8 cellular contexts compared by ENCODE assay signal in genomic region chr19:40800339-40800996, GRCh38. TPM values are rescaled to one million over a fixed set of nuclear protein-coding genes. Genes with fewer than 3 reads are reported as not detected.
DNase-seq lines count a peak whose midpoint lies in the region; ATAC-seq and TF ChIP-seq lines count a peak whose summit lies in the region.

No MANE protein-coding gene starts in this region.

- TF ChIP-seq POLR2A in suprapubic skin (IDR thresholded peaks at IDR 0.05): no peak

- DNase-seq in T-helper 1 cell (no peak), kidney epithelial cell (ENCODE audit: low read depth) (no peak), suprapubic skin (ENCODE audit: low spot score in 2 of 2) (no peak), NCI-H526 (lab: John Stamatoyannopoulos, UW) (no peak), NCI-H2171 (lab: John Stamatoyannopoulos, UW) (no peak)
- no peak for DNase-seq in activated naive CD8-positive, alpha-beta T cell treated with anti-CD3 and anti-CD28 coated beads, Interleukin-2, amount 50 U/mL, for 24 hours
- no peak for DNase-seq in stimulated activated CD4-positive, alpha-beta T cell treated with anti-CD3 and anti-CD28 coated beads, Interleukin-15, amount 100 ng/mL, for 24 hours

- TF ChIP-seq EP300 in suprapubic skin (IDR thresholded peaks at IDR 0.05): no peak

- peak overlapping the region; percentile 96 for H3K4me3 Mint-ChIP-seq in T-helper 1 cell treated with Interleukin-12 subunit alpha and Interleukin-12 subunit beta and Interleukin-4 antibody, amounts not matched to agents 30 μg/mL and 1 μg/mL, for 36 hours
- H3K4me3 Mint-ChIP-seq in activated naive CD8-positive, alpha-beta T cell treated with anti-CD3 and anti-CD28 coated beads, Interleukin-2, amount 50 U/mL, for 24 hours: peak overlapping the region; percentile 90

- H3K4me3 ChIP-seq in kidney epithelial cell (ENCODE audit: low read depth, low read length) (peak overlapping the region; percentile 98), suprapubic skin (peak overlapping the region; percentile 97)

- H3K36me3 ChIP-seq in kidney epithelial cell (ENCODE audit: control insufficient read depth, insufficient read depth, low read length) (peaks cover 3% of the 10 kb centered on the region), suprapubic skin (peaks cover 8% of the 10 kb centered on the region)

- no peaks in the 10 kb centered on the region for H3K9me3 Mint-ChIP-seq in T-helper 1 cell treated with Interleukin-12 subunit alpha and Interleukin-12 subunit beta and Interleukin-4 antibody, amounts not matched to agents 30 μg/mL and 1 μg/mL, for 36 hours
- no peaks in the 10 kb centered on the region for H3K9me3 Mint-ChIP-seq in activated naive CD8-positive, alpha-beta T cell treated with anti-CD3 and anti-CD28 coated beads, Interleukin-2, amount 50 U/mL, for 24 hours

- peaks cover 66% of the 10 kb centered on the region for H3K4me1 ChIP-seq in suprapubic skin

- no peaks in the 10 kb centered on the region for H3K9me3 ChIP-seq in suprapubic skin

- TF ChIP-seq CTCF in kidney epithelial cell (IDR thresholded peaks at IDR 0.05; ENCODE audit: insufficient read depth, low read length, poor library complexity, severe bottlenecking): no peak
- TF ChIP-seq CTCF in suprapubic skin (IDR thresholded peaks at IDR 0.05): no peak

- no peaks in the 10 kb centered on the region for H3K27me3 Mint-ChIP-seq in T-helper 1 cell treated with Interleukin-12 subunit alpha and Interleukin-12 subunit beta and Interleukin-4 antibody, amounts not matched to agents 30 μg/mL and 1 μg/mL, for 36 hours (ENCODE audit: low read depth)
- no peaks in the 10 kb centered on the region for H3K27me3 Mint-ChIP-seq in activated naive CD8-positive, alpha-beta T cell treated with anti-CD3 and anti-CD28 coated beads, Interleukin-2, amount 50 U/mL, for 24 hours

- H3K27ac Mint-ChIP-seq in T-helper 1 cell treated with Interleukin-12 subunit alpha and Interleukin-12 subunit beta and Interleukin-4 antibody, amounts not matched to agents 30 μg/mL and 1 μg/mL, for 36 hours: peak overlapping the region; percentile 86
- peak overlapping the region; percentile 88 for H3K27ac Mint-ChIP-seq in activated naive CD8-positive, alpha-beta T cell treated with anti-CD3 and anti-CD28 coated beads, Interleukin-2, amount 50 U/mL, for 24 hours

- ATAC-seq in activated naive CD8-positive, alpha-beta T cell treated with anti-CD3 and anti-CD28 coated beads, Interleukin-2, amount 50 U/mL, for 24 hours: no peak

- 42% methylated on average over 11 of the region's 27 CpGs for WGBS in suprapubic skin

- peaks cover 44% of the 10 kb centered on the region for H3K36me3 Mint-ChIP-seq in T-helper 1 cell treated with Interleukin-12 subunit alpha and Interleukin-12 subunit beta and Interleukin-4 antibody, amounts not matched to agents 30 μg/mL and 1 μg/mL, for 36 hours (ENCODE audit: low read depth)
- peaks cover 27% of the 10 kb centered on the region for H3K36me3 Mint-ChIP-seq in activated naive CD8-positive, alpha-beta T cell treated with anti-CD3 and anti-CD28 coated beads, Interleukin-2, amount 50 U/mL, for 24 hours (ENCODE audit: low read depth)

- peaks cover 63% of the 10 kb centered on the region for H3K4me1 Mint-ChIP-seq in T-helper 1 cell treated with Interleukin-12 subunit alpha and Interleukin-12 subunit beta and Interleukin-4 antibody, amounts not matched to agents 30 μg/mL and 1 μg/mL, for 36 hours (ENCODE audit: low read depth)
- peaks cover 73% of the 10 kb centered on the region for H3K4me1 Mint-ChIP-seq in activated naive CD8-positive, alpha-beta T cell treated with anti-CD3 and anti-CD28 coated beads, Interleukin-2, amount 50 U/mL, for 24 hours

- H3K27me3 ChIP-seq in kidney epithelial cell (ENCODE audit: control insufficient read depth, insufficient read depth, low read length): no peaks in the 10 kb centered on the region
- H3K27me3 ChIP-seq in suprapubic skin: no peaks in the 10 kb centered on the region

- H3K27ac ChIP-seq in suprapubic skin: peak overlapping the region; percentile 97

RNA-seq across cellular contexts. Expression of gene EGLN2, which starts 1.5 kb away (rescaled TPM):
- total RNA-seq in kidney epithelial cell (99.9 and 102 TPM in 2 replicates), suprapubic skin (10 to 100 TPM; 31.5 to 51.2 (median 37.6) TPM)

RNA-seq across cellular contexts. Expression of gene RAB4B, which starts 22.4 kb away (rescaled TPM):
- total RNA-seq in kidney epithelial cell (23.0 and 35.3 TPM in 2 replicates), suprapubic skin (10 to 100 TPM; 12.4 to 20.7 (median 17.0) TPM)

RNA-seq across cellular contexts. Expression of gene MIA, which starts 25.1 kb away (rescaled TPM):
- total RNA-seq in kidney epithelial cell: not detected in 2 replicates
- 10 to 100 TPM in 2 of 4 donors, 1 to 10 TPM in 2; 4.8 to 15.1 (median 9.9) TPM for total RNA-seq in suprapubic skin

RNA-seq across cellular contexts. Expression of gene SNRPA, which starts 49.5 kb away (rescaled TPM):
- total RNA-seq in kidney epithelial cell (84.4 and 110 TPM in 2 replicates), suprapubic skin (10 to 100 TPM; 49.6 to 52.2 (median 51.0) TPM)

RNA-seq across cellular contexts. Expression of gene CYP2A6, which starts 49.8 kb away (rescaled TPM):
- total RNA-seq in kidney epithelial cell: not detected in 2 replicates
- not detected for total RNA-seq in suprapubic skin
